Comparison of ENCODE assay signal across 17 cellular contexts in the genomic region with DNA sequence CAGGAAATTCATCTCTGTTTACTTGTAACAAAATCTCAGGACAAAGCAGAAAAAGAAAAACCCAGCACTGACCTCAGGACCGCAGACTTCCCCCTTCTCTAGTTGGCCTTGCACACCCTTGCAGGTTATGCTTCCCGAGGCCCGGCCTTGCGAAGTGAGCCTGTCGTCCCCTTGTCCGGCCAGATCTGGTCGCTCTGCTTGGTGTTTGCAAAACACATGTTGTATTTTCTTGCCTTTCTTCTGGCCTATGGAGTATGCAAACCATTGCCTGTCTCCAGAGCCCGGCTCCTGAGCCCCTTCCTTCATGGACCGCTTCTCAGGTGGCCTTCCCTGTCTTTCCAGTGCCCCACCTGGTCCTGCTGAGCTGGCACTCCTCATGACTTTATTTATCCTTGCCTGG.
"Had no signal": no experiment of that assay in that cellular context is flagged by ENCODE, and none has a peak within 500 bp of the region (broad histone marks: within the 10 kb centered on the region; RNA-seq: fewer than 3 reads in every experiment).

No MANE protein-coding gene starts in this region.

- DNase-seq: activated CD4-positive, alpha-beta T cell treated with anti-CD3 and anti-CD28 coated beads for 1 hour; activated CD4-positive, alpha-beta T cell treated with anti-CD3 and anti-CD28 coated beads, Interleukin-2, amount 50 U/mL, for 4 hours; activated naive CD4-positive, alpha-beta T cell treated with anti-CD3 and anti-CD28 coated beads, Interleukin-2, amount 50 U/mL, for 16 hours; activated T-cell treated with anti-CD3 and anti-CD28 coated beads, Interleukin-2, amount 50 U/mL, for 1 hour; central memory CD4-positive, alpha-beta T cell; effector CD8-positive, alpha-beta T cell; foreskin melanocyte; natural killer cell; nucleus accumbens; SK-N-SH had no signal

- H3K27me3 Mint-ChIP-seq: progenitor cell of endocrine pancreas had no signal

- H3K36me3 Mint-ChIP-seq: natural killer cell; stimulated activated effector memory CD8-positive, alpha-beta T cell treated with anti-CD3 and anti-CD28 coated beads, Interleukin-12 subunit alpha, Interleukin-12 subunit beta, amount 100 ng/mL, for 72 hours had no signal

- H3K27me3 ChIP-seq: adrenal gland had no signal

- H3K27ac ChIP-seq: adrenal gland, coronary artery, thoracic aorta had no signal

- ATAC-seq: left colon; natural killer cell; stimulated activated effector memory CD8-positive, alpha-beta T cell treated with anti-CD3 and anti-CD28 coated beads, Interleukin-12 subunit alpha, Interleukin-12 subunit beta, amount 100 ng/mL, for 72 hours had no signal

- H3K9ac ChIP-seq: SK-N-SH had no signal

- H3K9me3 Mint-ChIP-seq: activated T-helper 2 cell treated with anti-CD3 and anti-CD28 coated beads, Interferon-gamma antibody, Interleukin-2, Interleukin-4, amounts not matched to agents 10 μg/mL and 5 μg/mL and 100 μg/mL, durations not matched to agents 14 hours and 24 hours and 36 hours; natural killer cell; stimulated activated effector memory CD8-positive, alpha-beta T cell treated with anti-CD3 and anti-CD28 coated beads, Interleukin-12 subunit alpha, Interleukin-12 subunit beta, amount 100 ng/mL, for 72 hours had no signal

- H3K9me3 ChIP-seq: adrenal gland, SK-N-SH, thoracic aorta had no signal

- H3K4me2 ChIP-seq: SK-N-SH had no signal

- H3K4me3 ChIP-seq: adrenal gland, coronary artery, thoracic aorta had no signal

- H3K27ac Mint-ChIP-seq: activated T-helper 2 cell treated with anti-CD3 and anti-CD28 coated beads, Interferon-gamma antibody, Interleukin-2, Interleukin-4, amounts not matched to agents 10 μg/mL and 5 μg/mL and 100 μg/mL, durations not matched to agents 14 hours and 24 hours and 36 hours; natural killer cell; progenitor cell of endocrine pancreas; stimulated activated effector memory CD8-positive, alpha-beta T cell treated with anti-CD3 and anti-CD28 coated beads, Interleukin-12 subunit alpha, Interleukin-12 subunit beta, amount 100 ng/mL, for 72 hours had no signal

- H3K36me3 ChIP-seq: adrenal gland, thoracic aorta had no signal

- H3K4me3 Mint-ChIP-seq: natural killer cell; stimulated activated effector memory CD8-positive, alpha-beta T cell treated with anti-CD3 and anti-CD28 coated beads, Interleukin-12 subunit alpha, Interleukin-12 subunit beta, amount 100 ng/mL, for 72 hours had no signal
